8 cellular contexts compared by ENCODE assay signal in genomic region chr2:173075781-173076556, GRCh38. TPM values are rescaled to one million over a fixed set of nuclear protein-coding genes. Genes with fewer than 3 reads are reported as not detected.
DNase-seq lines count a peak whose midpoint lies in the region; ATAC-seq, FAIRE-seq and TF ChIP-seq lines count a peak whose summit lies in the region.

MAP3K20 (plus strand) TSS chr2:173075846; CDS start chr2:173091032, 15,186 bp downstream.

- TF ChIP-seq RAD21 in Ishikawa (IDR thresholded peaks at IDR 0.05; ENCODE audit: low read depth) = peak; percentile 18; the same call in 1 of the 2 replicates

- peak within 1 kb of the TSS; percentile 78 for H3K27ac Mint-ChIP-seq in activated naive CD8-positive, alpha-beta T cell treated with anti-CD3 and anti-CD28 coated beads for 36 hours

- WGBS in pancreas, 2 donors = 0% methylated on average over 68 to 106 of the region's 106 CpGs

- peak; percentile 60 for ATAC-seq in GM21619 (IDR thresholded peaks at IDR 0.05; ENCODE audit: unreplicated experiment)
- ATAC-seq in Right ventricle myocardium inferior = peak; percentile 89
- peak; percentile 77 to 88 (median 80) for ATAC-seq in pancreas

- no peaks in the 10 kb centered on the region for H3K36me3 Mint-ChIP-seq in activated naive CD8-positive, alpha-beta T cell treated with anti-CD3 and anti-CD28 coated beads for 36 hours

- H3K9ac ChIP-seq in SK-N-MC (ENCODE audit: insufficient read length) = peak within 1 kb of the TSS; percentile 92

- TF ChIP-seq CTCF in pancreas (IDR thresholded peaks at IDR 0.05) = peak in 1 of 4 donors; percentile 10

- H3K4me1 Mint-ChIP-seq in activated naive CD8-positive, alpha-beta T cell treated with anti-CD3 and anti-CD28 coated beads for 36 hours = peaks cover 19% of the 10 kb centered on the region

- 0 out of 2 replicates have a peak, but pooled peaks cover 3% of the 10 kb centered on the region for H3K36me3 ChIP-seq in SK-N-MC (ENCODE audit: insufficient read depth, low read length)
- no peaks in the 10 kb centered on the region for H3K36me3 ChIP-seq in pancreas

- peak within 1 kb of the TSS; percentile 74 for H3K27ac ChIP-seq in SK-N-MC
- H3K27ac ChIP-seq in pancreas = peak within 1 kb of the TSS; percentile 61 to 94 (median 84)

- H3K4me3 ChIP-seq in SK-N-MC = peak within 1 kb of the TSS; percentile 95
- H3K4me3 ChIP-seq in pancreas = peak within 1 kb of the TSS; percentile 46 to 90 (median 76)

- DNase-seq in GDM1 (lab: John Stamatoyannopoulos, UW) (peak; percentile 74), SK-N-MC (ENCODE audit: low read depth, low spot score) (no peak), Right ventricle myocardium inferior (ENCODE audit: missing footprints) (peak; percentile 90), pancreas (peak; percentile 62 to 85 (median 68)), COLO829 (ENCODE audit: low spot score) (no peak)
- peak; percentile 59 for DNase-seq in activated naive CD8-positive, alpha-beta T cell treated with anti-CD3 and anti-CD28 coated beads for 36 hours

- H3K9me3 ChIP-seq in SK-N-MC (ENCODE audit: low read depth, low read length) (no peaks in the 10 kb centered on the region), pancreas (no peaks in the 10 kb centered on the region)

- intact Hi-C loops in Right ventricle myocardium inferior (cut with DNase I) = loop anchor here (1.0 to 2.0 kb wide), 3 partner anchors 39 to 134 kb away; no protein-coding TSS in a partner anchor
- intact Hi-C loops in pancreas (cut with DNase I) = no loop called here

- no peaks in the 10 kb centered on the region for H3K27me3 ChIP-seq in pancreas

- H3K9me3 Mint-ChIP-seq in activated naive CD8-positive, alpha-beta T cell treated with anti-CD3 and anti-CD28 coated beads for 36 hours = no peaks in the 10 kb centered on the region

- H3K27me3 Mint-ChIP-seq in activated naive CD8-positive, alpha-beta T cell treated with anti-CD3 and anti-CD28 coated beads for 36 hours = peaks cover 66% of the 10 kb centered on the region

- no peak for TF ChIP-seq EP300 in Ishikawa (IDR thresholded peaks at IDR 0.05; ENCODE audit: borderline replicate concordance)

- H3K4me1 ChIP-seq in pancreas = peaks cover 4 to 16% (median 9%) of the 10 kb centered on the region in 3 donors

- peak within 1 kb of the TSS; percentile 83 for H3K4me3 Mint-ChIP-seq in activated naive CD8-positive, alpha-beta T cell treated with anti-CD3 and anti-CD28 coated beads for 36 hours

- FAIRE-seq in pancreas (lab: Jason Lieb, UNC) = no peak

TF ChIP-seq in Ishikawa, 13 proteins besides CTCF, POLR2A, EP300 and RAD21:
- TF ChIP-seq EGR1 (IDR thresholded peaks at IDR 0.05) (no peak), YY1 (IDR thresholded peaks at IDR 0.05; ENCODE audit: low read depth) (peak; percentile 43; the same call in 1 of the 2 replicates), CREB1 (IDR thresholded peaks at IDR 0.05; ENCODE audit: low read depth) (no peak), ZBTB7A (IDR thresholded peaks at IDR 0.05; ENCODE audit: low read depth) (0 out of 2 replicates have a peak, but pooled peaks have one; percentile 15), FOXM1 (IDR thresholded peaks at IDR 0.05; ENCODE audit: borderline replicate concordance, low read depth) (no peak), TEAD4 (IDR thresholded peaks at IDR 0.05) (0 out of 2 replicates have a peak, but pooled peaks have one; percentile 31)
- TF ChIP-seq, protein P1, sequence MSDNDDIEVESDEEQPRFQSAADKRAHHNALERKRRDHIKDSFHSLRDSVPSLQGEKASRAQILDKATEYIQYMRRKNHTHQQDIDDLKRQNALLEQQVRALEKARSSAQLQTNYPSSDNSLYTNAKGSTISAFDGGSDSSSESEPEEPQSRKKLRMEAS (IDR thresholded peaks at IDR 0.05) = peak; percentile 55
- TF ChIP-seq, protein P2, sequence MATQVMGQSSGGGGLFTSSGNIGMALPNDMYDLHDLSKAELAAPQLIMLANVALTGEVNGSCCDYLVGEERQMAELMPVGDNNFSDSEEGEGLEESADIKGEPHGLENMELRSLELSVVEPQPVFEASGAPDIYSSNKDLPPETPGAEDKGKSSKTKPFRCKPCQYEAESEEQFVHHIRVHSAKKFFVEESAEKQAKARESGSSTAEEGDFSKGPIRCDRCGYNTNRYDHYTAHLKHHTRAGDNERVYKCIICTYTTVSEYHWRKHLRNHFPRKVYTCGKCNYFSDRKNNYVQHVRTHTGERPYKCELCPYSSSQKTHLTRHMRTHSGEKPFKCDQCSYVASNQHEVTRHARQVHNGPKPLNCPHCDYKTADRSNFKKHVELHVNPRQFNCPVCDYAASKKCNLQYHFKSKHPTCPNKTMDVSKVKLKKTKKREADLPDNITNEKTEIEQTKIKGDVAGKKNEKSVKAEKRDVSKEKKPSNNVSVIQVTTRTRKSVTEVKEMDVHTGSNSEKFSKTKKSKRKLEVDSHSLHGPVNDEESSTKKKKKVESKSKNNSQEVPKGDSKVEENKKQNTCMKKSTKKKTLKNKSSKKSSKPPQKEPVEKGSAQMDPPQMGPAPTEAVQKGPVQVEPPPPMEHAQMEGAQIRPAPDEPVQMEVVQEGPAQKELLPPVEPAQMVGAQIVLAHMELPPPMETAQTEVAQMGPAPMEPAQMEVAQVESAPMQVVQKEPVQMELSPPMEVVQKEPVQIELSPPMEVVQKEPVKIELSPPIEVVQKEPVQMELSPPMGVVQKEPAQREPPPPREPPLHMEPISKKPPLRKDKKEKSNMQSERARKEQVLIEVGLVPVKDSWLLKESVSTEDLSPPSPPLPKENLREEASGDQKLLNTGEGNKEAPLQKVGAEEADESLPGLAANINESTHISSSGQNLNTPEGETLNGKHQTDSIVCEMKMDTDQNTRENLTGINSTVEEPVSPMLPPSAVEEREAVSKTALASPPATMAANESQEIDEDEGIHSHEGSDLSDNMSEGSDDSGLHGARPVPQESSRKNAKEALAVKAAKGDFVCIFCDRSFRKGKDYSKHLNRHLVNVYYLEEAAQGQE (IDR thresholded peaks at IDR 0.05; ENCODE audit: low read depth) = no peak
TF ChIP-seq in Ishikawa: peak in this region for 4.

RNA-seq across cellular contexts. Expression of gene MAP3K20, which starts in this region (rescaled TPM):
- 10 to 100 TPM; 11.0 to 11.9 TPM for total RNA-seq in activated naive CD8-positive, alpha-beta T cell treated with anti-CD3 and anti-CD28 coated beads for 36 hours
- total RNA-seq in Right ventricle myocardium inferior = 435 TPM
- 10 to 100 TPM in 2 of 6 donors, 1 to 10 TPM in 4; 6.6 to 23.7 (median 9.7) TPM for total RNA-seq in pancreas
- polyA plus RNA-seq in pancreas = 1 to 10 TPM; 4.1 to 4.4 TPM

Comparison
In these comparisons a context has a peak if more than half of its experiments do, and no peak if none do; other contexts are left out.
1. RNA of gene MAP3K20 (total RNA-seq): 435 TPM in Right ventricle myocardium inferior (single experiment); 11.0 to 11.9 TPM in activated naive CD8-positive, alpha-beta T cell treated with anti-CD3 and anti-CD28 coated beads for 36 hours and 6.6 to 23.7 TPM in pancreas; every median in the first group is over 10 times any median in the second.
2. DNase-seq: peak in GDM1 (single experiment), activated naive CD8-positive, alpha-beta T cell treated with anti-CD3 and anti-CD28 coated beads for 36 hours (single experiment), Right ventricle myocardium inferior (single experiment) and pancreas (6 of 6); none in SK-N-MC (single experiment) and COLO829 (single experiment).
3. Peak in every context shown above with its lines, with median percentiles within 50 percentile points of each other: ATAC-seq.